Comparison of ENCODE assay signal across 1 cellular context in the genomic region with DNA sequence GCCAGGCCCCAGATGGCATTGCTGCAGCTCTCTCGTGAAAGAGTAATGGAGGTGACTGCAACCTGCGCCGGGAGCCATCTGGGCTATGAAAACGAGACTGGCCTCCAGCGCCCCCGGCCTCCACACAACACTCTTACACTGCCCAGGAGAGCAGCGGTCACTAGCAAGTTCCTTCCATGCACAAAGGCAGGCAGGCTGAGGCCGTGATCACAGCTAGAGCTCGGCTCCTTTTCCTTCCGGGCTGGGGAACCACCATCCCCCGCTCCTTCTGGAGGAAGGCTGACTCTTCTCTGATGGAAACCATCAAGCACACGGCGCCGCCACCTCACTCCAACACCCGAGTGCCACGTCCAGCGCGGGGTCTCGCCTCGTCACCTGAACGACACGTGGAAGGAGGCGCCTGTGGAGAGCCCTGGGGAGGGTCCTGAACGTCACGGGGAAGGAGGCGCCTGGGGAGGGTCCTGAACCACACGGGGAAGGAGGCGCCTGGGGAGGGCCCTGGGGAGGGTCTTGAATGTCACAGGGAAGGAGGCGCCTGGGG.
TF ChIP-seq lines count a peak whose summit lies in the region.

No MANE protein-coding gene starts in this region.

TF ChIP-seq in endothelial cell of umbilical vein, 7 proteins besides CTCF, POLR2A, EP300 and RAD21:
- no peak for TF ChIP-seq JUN (IDR thresholded peaks at IDR 0.05; ENCODE audit: borderline replicate concordance, insufficient read depth, insufficient read length, low read depth)
- no peak for TF ChIP-seq GATA2 (IDR thresholded peaks at IDR 0.05; ENCODE audit: insufficient read depth, insufficient read length, low read depth, low read length)
- TF ChIP-seq FOS (IDR thresholded peaks at IDR 0.05; ENCODE audit: borderline replicate concordance, insufficient read depth, low read length), result no peak
- no peak for TF ChIP-seq POLR2AphosphoS5 (IDR thresholded peaks at IDR 0.05; ENCODE audit: insufficient read depth, low read depth, low read length)
- no peak for TF ChIP-seq MYC (IDR thresholded peaks at IDR 0.05; ENCODE audit: low read depth, low read length)
- TF ChIP-seq, protein P1, sequence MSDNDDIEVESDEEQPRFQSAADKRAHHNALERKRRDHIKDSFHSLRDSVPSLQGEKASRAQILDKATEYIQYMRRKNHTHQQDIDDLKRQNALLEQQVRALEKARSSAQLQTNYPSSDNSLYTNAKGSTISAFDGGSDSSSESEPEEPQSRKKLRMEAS (IDR thresholded peaks at IDR 0.05; ENCODE audit: insufficient read depth, insufficient read length), result no peak
- no peak for TF ChIP-seq EZH2 (IDR thresholded peaks at IDR 0.05; ENCODE audit: borderline replicate concordance, low read depth, low read length, severe bottlenecking)
